ENCODE assay signal across 11 cellular contexts in genomic region chr6:125804264-125804663, GRCh38.
DNase-seq lines count a peak whose midpoint lies in the region; ATAC-seq and TF ChIP-seq lines count a peak whose summit lies in the region.
"Had no signal": no experiment of that assay in that cellular context is flagged by ENCODE, and none has a peak within 500 bp of the region (broad histone marks: within the 10 kb centered on the region; RNA-seq: fewer than 3 reads in every experiment).

No MANE protein-coding gene starts in this region.

- no peak overlapping the region for H3K4me3 Mint-ChIP-seq in activated naive CD8-positive, alpha-beta T cell

- peak overlapping the region; percentile 35 for H3K27ac Mint-ChIP-seq in activated naive CD8-positive, alpha-beta T cell

- in situ Hi-C loops in GM13977 (cut with MboI; ENCODE audit: low pct_unique_long_range_greater_than_20kb, low sequenced_read_pairs, unreplicated experiment): no loop called here

- no peak for TF ChIP-seq CTCF in GM13977 (IDR thresholded peaks at IDR 0.05; ENCODE audit: extremely low read depth, insufficient read depth, missing control alignments)

- peaks cover 21% of the 10 kb centered on the region for H3K36me3 Mint-ChIP-seq in activated naive CD8-positive, alpha-beta T cell

- peaks cover 56% of the 10 kb centered on the region for H3K4me1 Mint-ChIP-seq in activated naive CD8-positive, alpha-beta T cell (ENCODE audit: low read depth)

- ATAC-seq in GM19455 (IDR thresholded peaks at IDR 0.05; ENCODE audit: unreplicated experiment): peak; percentile 34
- peak; percentile 51 for ATAC-seq in HG03095 (IDR thresholded peaks at IDR 0.05; ENCODE audit: unreplicated experiment)

- no peaks in the 10 kb centered on the region for H3K27me3 Mint-ChIP-seq in activated naive CD8-positive, alpha-beta T cell

- DNase-seq in GM13977 (ENCODE audit: low spot score) (peak; percentile 30), NCI-H1694 treated with DMSO at 0.1 percent for 48 hours (lab: John Stamatoyannopoulos, UW) (no peak), retina (no peak), foreskin melanocyte (no peak)
- no peak for DNase-seq in activated CD4-positive, alpha-beta T cell treated with anti-CD3 and anti-CD28 coated beads for 4 hours
- DNase-seq: erythroblast, GDM1, Peyer's patch had no signal

- H3K9me3 Mint-ChIP-seq in activated naive CD8-positive, alpha-beta T cell (ENCODE audit: low read depth): no peaks in the 10 kb centered on the region
